In the genomic region with DNA sequence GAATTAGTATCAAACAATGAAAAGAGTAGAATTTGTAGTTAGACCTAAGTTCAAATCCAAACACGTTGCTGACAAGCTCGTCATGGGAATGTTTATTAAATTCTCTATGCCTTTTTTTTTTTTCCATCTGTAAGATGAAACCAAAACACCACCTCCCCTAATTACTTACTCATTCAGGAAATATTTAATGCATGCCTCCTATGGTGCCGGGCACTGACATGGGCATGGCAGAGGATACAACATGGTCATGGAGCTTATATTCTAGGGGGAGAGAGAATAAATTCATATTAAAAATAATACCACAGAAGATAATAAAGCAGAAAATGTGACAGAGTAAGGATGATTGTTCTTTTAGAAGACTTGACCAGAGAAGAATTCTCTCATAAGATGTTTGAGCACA, we compare ENCODE assay signal across 20 cellular contexts.
A peak's percentile ranks its signal among the peaks of the same experiment; 100 is the strongest.
DNase-seq lines count a peak whose midpoint lies in the region; ATAC-seq and TF ChIP-seq lines count a peak whose summit lies in the region.
"Had no signal": no experiment of that assay in that cellular context is flagged by ENCODE, and none has a peak within 500 bp of the region (broad histone marks: within the 10 kb centered on the region; RNA-seq: fewer than 3 reads in every experiment).

No MANE protein-coding gene starts in this region.

- ATAC-seq in left lung: no peak
- ATAC-seq in GM18498 (IDR thresholded peaks at IDR 0.05; ENCODE audit: unreplicated experiment): no peak
- ATAC-seq: CD8-positive, alpha-beta T cell; GM12878; K562 had no signal

- no peaks in the 10 kb centered on the region for H3K9me2 ChIP-seq in PC-9 (ENCODE audit: insufficient read depth)

- no peaks in the 10 kb centered on the region for H3K79me2 ChIP-seq in PC-9 (ENCODE audit: low read depth)

- H3K4me1 ChIP-seq in breast epithelium (no peaks in the 10 kb centered on the region), PC-9 (replicated peaks; ENCODE audit: insufficient read depth) (no peaks in the 10 kb centered on the region; the same call in 1 of the 2 replicates), left lung (no peaks in the 10 kb centered on the region)
- H3K4me1 ChIP-seq: BLaER1 treated with 17β-estradiol and CSF1 and Interleukin-3, amounts not matched to agents 10 nM and 100 nM had no signal

- TF ChIP-seq CTCF in MCF 10A (IDR thresholded peaks at IDR 0.05; ENCODE audit: unreplicated experiment) (no peak), breast epithelium (IDR thresholded peaks at IDR 0.05) (no peak), PC-9 (conservative IDR thresholded peaks at IDR 0.05) (no peak), left lung (IDR thresholded peaks at IDR 0.05) (no peak), WERI-Rb-1 (IDR thresholded peaks at IDR 0.05; ENCODE audit: low read depth, low read length) (no peak)

- no peak for TF ChIP-seq POLR2A in breast epithelium (IDR thresholded peaks at IDR 0.05)

- H3K27ac ChIP-seq in breast epithelium: no peak overlapping the region
- no peak overlapping the region for H3K27ac ChIP-seq in PC-9
- H3K27ac ChIP-seq in left lung: no peak overlapping the region
- H3K27ac ChIP-seq in WERI-Rb-1: no peak overlapping the region
- H3K27ac ChIP-seq: BLaER1 treated with 17β-estradiol and CSF1 and Interleukin-3, amounts not matched to agents 10 nM and 100 nM had no signal

- POLR2A ChIA-PET in MCF 10A (lab: Yijun Ruan, JAX) (interaction anchor here (0.7 kb wide), 1 partner anchor 63 kb away, joined by 3 read pairs; no protein-coding TSS in a partner anchor), PC-9 (lab: Charles Lee; ENCODE audit: unreplicated experiment) (interaction anchor here (0.6 kb wide), 1 partner anchor 59 kb away, joined by 3 read pairs; no protein-coding TSS in a partner anchor)

- no peaks in the 10 kb centered on the region for H3K36me3 Mint-ChIP-seq in MCF 10A (ENCODE audit: insufficient read depth, unreplicated experiment)
- H3K36me3 Mint-ChIP-seq: CD8-positive, alpha-beta T cell had no signal

- H3K9me3 Mint-ChIP-seq in MCF 10A (ENCODE audit: unreplicated experiment): no peaks in the 10 kb centered on the region
- H3K9me3 Mint-ChIP-seq: CD8-positive, alpha-beta T cell; H9 had no signal

- H3K4me3 ChIP-seq in breast epithelium: no peak overlapping the region
- H3K4me3 ChIP-seq in PC-9: no peak overlapping the region
- no peak overlapping the region for H3K4me3 ChIP-seq in left lung
- no peak overlapping the region for H3K4me3 ChIP-seq in WERI-Rb-1 (ENCODE audit: low read depth, low read length)
- H3K4me3 ChIP-seq: BLaER1 treated with 17β-estradiol and CSF1 and Interleukin-3, amounts not matched to agents 10 nM and 100 nM; GM12878; K562 had no signal

- no peaks in the 10 kb centered on the region for H3K9me3 ChIP-seq in breast epithelium
- no peaks in the 10 kb centered on the region for H3K9me3 ChIP-seq in PC-9 (ENCODE audit: insufficient read depth, low read depth)
- H3K9me3 ChIP-seq in left lung: no peaks in the 10 kb centered on the region
- no peaks in the 10 kb centered on the region for H3K9me3 ChIP-seq in WERI-Rb-1 (ENCODE audit: severe bottlenecking)

- CTCF ChIA-PET in MCF 10A (lab: Yijun Ruan, JAX) (interaction anchor here (0.6 to 0.7 kb wide), 3 partner anchors 36 to 130 kb away, joined by 4 to 6 read pairs (median 6); no protein-coding TSS in a partner anchor), PC-9 (lab: Charles Lee) (interaction anchor here (0.6 kb wide), 1 partner anchor 44 kb away, joined by 4 read pairs; no protein-coding TSS in a partner anchor)

- no peak overlapping the region for H3K4me3 Mint-ChIP-seq in MCF 10A (ENCODE audit: unreplicated experiment)
- H3K4me3 Mint-ChIP-seq: B cell; CD8-positive, alpha-beta T cell; H9 had no signal

- DNase-seq in MCF 10A (ENCODE audit: unreplicated experiment) (peak; percentile 10), breast epithelium (ENCODE audit: low spot score in 2 of 2) (no peak), PC-9 (peak; percentile 26 to 42), SW480 (ENCODE audit: low spot score) (peak; percentile 13), left lung (no peak), UCSD-AML1 (lab: John Stamatoyannopoulos, UW; ENCODE audit: unreplicated experiment) (no peak), WERI-Rb-1 (no peak)
- DNase-seq: 8988T; Calu3; CD8-positive, alpha-beta T cell; DMS79 treated with DMSO at 0.1 percent for 48 hours; EL; GOT3; H9; IMR-90 had no signal

- H3K36me3 ChIP-seq in breast epithelium (no peaks in the 10 kb centered on the region), PC-9 (ENCODE audit: low read depth) (no peaks in the 10 kb centered on the region), left lung (no peaks in the 10 kb centered on the region), WERI-Rb-1 (no peaks in the 10 kb centered on the region)
- H3K36me3 ChIP-seq: BLaER1 treated with 17β-estradiol and CSF1 and Interleukin-3, amounts not matched to agents 10 nM and 100 nM had no signal

- no peak overlapping the region for H2AFZ ChIP-seq in PC-9

- no peaks in the 10 kb centered on the region for H4K20me1 ChIP-seq in PC-9 (ENCODE audit: insufficient read depth)
- H4K20me1 ChIP-seq: BLaER1 treated with 17β-estradiol and CSF1 and Interleukin-3, amounts not matched to agents 10 nM and 100 nM had no signal

- 0 out of 2 replicates have a peak overlapping the region, but pooled peaks have one; percentile 10 for H3K4me2 ChIP-seq in PC-9
- H3K4me2 ChIP-seq: BLaER1 treated with 17β-estradiol and CSF1 and Interleukin-3, amounts not matched to agents 10 nM and 100 nM had no signal

- H3F3A ChIP-seq in PC-9 (ENCODE audit: insufficient read depth, low read depth): no peaks in the 10 kb centered on the region

- intact Hi-C loops in MCF 10A (cut with micrococcal nuclease) (no loop called here), breast epithelium (cut with DNase I; ENCODE audit: low total_unique reads) (no loop called here), PC-9 (cut with micrococcal nuclease; ENCODE audit: unreplicated experiment) (no loop called here), left lung (cut with DNase I) (no loop called here)

- H3K27ac Mint-ChIP-seq in MCF 10A (ENCODE audit: low read depth, unreplicated experiment): no peak overlapping the region
- H3K27ac Mint-ChIP-seq: B cell; CD8-positive, alpha-beta T cell; H9 had no signal

- peaks cover 10% of the 10 kb centered on the region for H3K4me1 Mint-ChIP-seq in MCF 10A (ENCODE audit: insufficient read depth, unreplicated experiment)
- H3K4me1 Mint-ChIP-seq: B cell, H9 had no signal

- H3K27me3 ChIP-seq in breast epithelium (no peaks in the 10 kb centered on the region), PC-9 (ENCODE audit: insufficient read depth, low read depth) (no peaks in the 10 kb centered on the region), left lung (no peaks in the 10 kb centered on the region), WERI-Rb-1 (ENCODE audit: insufficient read depth, low read depth, severe bottlenecking) (no peaks in the 10 kb centered on the region)
- H3K27me3 ChIP-seq: BLaER1 treated with 17β-estradiol and CSF1 and Interleukin-3, amounts not matched to agents 10 nM and 100 nM had no signal

- H3K27me3 Mint-ChIP-seq in MCF 10A (ENCODE audit: insufficient read depth, unreplicated experiment): peaks cover 45% of the 10 kb centered on the region

- BruUV-seq in MCF 10A (replicated peaks; lab: Mats Ljungman, UMichigan): no TSS peak
- BruUV-seq in PC-9 (replicated peaks; lab: Mats Ljungman, UMichigan): no TSS peak

Comparison
In these comparisons a context has a peak if more than half of its experiments do, and no peak if none do; other contexts are left out.
1. DNase-seq: peak in MCF 10A (single experiment), PC-9 (2 of 2) and SW480 (single experiment); none in breast epithelium (0 of 2), left lung (0 of 2), UCSD-AML1 (single experiment) and WERI-Rb-1 (single experiment).